In the genomic region with DNA sequence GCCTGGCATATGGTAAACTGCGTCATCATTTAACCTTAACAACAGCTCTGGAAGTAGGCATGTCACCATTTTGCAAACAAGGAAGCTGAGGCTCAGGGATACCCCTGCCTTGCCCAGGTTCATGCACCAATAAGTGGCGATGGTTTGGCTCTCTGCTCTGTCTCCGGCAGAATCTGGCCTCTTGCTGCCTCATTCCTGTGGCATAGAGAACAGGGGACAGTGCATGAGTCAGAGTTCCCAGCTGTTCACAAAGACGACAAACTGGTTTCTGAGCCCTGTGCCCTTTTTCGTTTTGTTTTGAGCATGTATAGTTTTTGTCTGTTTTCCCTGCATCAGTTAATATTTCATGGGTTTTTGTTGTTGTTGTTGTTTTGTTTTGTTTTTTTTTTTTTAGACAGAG, we compare ENCODE assay signal across 9 cellular contexts.
DNase-seq lines count a peak whose midpoint lies in the region; ATAC-seq, FAIRE-seq and TF ChIP-seq lines count a peak whose summit lies in the region.
"Had no signal": no experiment of that assay in that cellular context is flagged by ENCODE, and none has a peak within 500 bp of the region (broad histone marks: within the 10 kb centered on the region; RNA-seq: fewer than 3 reads in every experiment).

No MANE protein-coding gene starts in this region.

- no peak overlapping the region for H3K4me3 ChIP-seq in fibroblast of lung (replicated peaks in 1 of 4; ENCODE audit: control extremely low read depth in 1 of 4, insufficient read depth in 1 of 4, low read depth in 3 of 4, low read length in 4 of 4)
- no peak overlapping the region for H3K4me3 ChIP-seq in effector memory CD4-positive, alpha-beta T cell (ENCODE audit: insufficient read depth, low read depth, low read length, poor library complexity, severe bottlenecking)

- peaks cover 10% of the 10 kb centered on the region for H3K27me3 ChIP-seq in fibroblast of lung (ENCODE audit: control insufficient read depth, insufficient read depth, low read length)
- H3K27me3 ChIP-seq in effector memory CD4-positive, alpha-beta T cell (replicated peaks; ENCODE audit: control insufficient read depth, insufficient read depth, low read length, poor library complexity, severe bottlenecking) = no peaks in the 10 kb centered on the region

- peak; percentile 48 for DNase-seq in ELR (ENCODE audit: low read depth)
- DNase-seq in RCC 7860 (ENCODE audit: low spot score) = peak; percentile 68
- peak; percentile 31 to 88 for DNase-seq in fibroblast of lung (ENCODE audit: low read depth in 2 of 2)
- peak; percentile 92 for DNase-seq in renal cortical epithelial cell (ENCODE audit: low read depth)
- DNase-seq in effector memory CD4-positive, alpha-beta T cell = no peak
- DNase-seq in NCI-H2227 (lab: John Stamatoyannopoulos, UW; ENCODE audit: unreplicated experiment) = no peak
- DNase-seq in NCI-H2107 treated with DMSO at 0.1 percent for 48 hours (lab: John Stamatoyannopoulos, UW; ENCODE audit: unreplicated experiment) = no peak
- DNase-seq: NCI-H1930 had no signal

- no peaks in the 10 kb centered on the region for H4K20me1 ChIP-seq in fibroblast of lung (ENCODE audit: control insufficient read depth, extremely low read depth, insufficient read depth, low read length)

- peak; percentile 82 for FAIRE-seq in RCC 7860 (lab: Jason Lieb, UNC)

- H3K4me2 ChIP-seq in fibroblast of lung (ENCODE audit: extremely low read depth, insufficient read depth, low read length) = no peak overlapping the region

- no peak overlapping the region for H2AFZ ChIP-seq in fibroblast of lung (ENCODE audit: low read length)

- ATAC-seq in GM21786 (IDR thresholded peaks at IDR 0.05; ENCODE audit: unreplicated experiment) = no peak

- no peaks in the 10 kb centered on the region for H3K9me3 ChIP-seq in fibroblast of lung (ENCODE audit: control insufficient read depth, insufficient read depth, low read depth, low read length)
- no peaks in the 10 kb centered on the region for H3K9me3 ChIP-seq in effector memory CD4-positive, alpha-beta T cell (ENCODE audit: control insufficient read depth, low read length)

- no peak overlapping the region for H3K27ac ChIP-seq in fibroblast of lung (ENCODE audit: insufficient read depth, low read length)
- no peak overlapping the region for H3K27ac ChIP-seq in effector memory CD4-positive, alpha-beta T cell (ENCODE audit: insufficient read depth, low read length, poor library complexity, severe bottlenecking)

- no peaks in the 10 kb centered on the region for H3K79me2 ChIP-seq in fibroblast of lung (ENCODE audit: control insufficient read depth, insufficient read depth, low read length)

- no peak for TF ChIP-seq CTCF in fibroblast of lung (conservative IDR thresholded peaks at IDR 0.05 in 1 of 2, IDR thresholded peaks at IDR 0.05 in 1 of 2; ENCODE audit: low read depth in 1 of 2, low read length in 2 of 2)

- no peaks in the 10 kb centered on the region for H3K4me1 ChIP-seq in fibroblast of lung (ENCODE audit: control insufficient read depth, extremely low read depth, insufficient read depth, low read length)
- no peaks in the 10 kb centered on the region for H3K4me1 ChIP-seq in effector memory CD4-positive, alpha-beta T cell (ENCODE audit: control insufficient read depth, insufficient read depth, low read length, poor library complexity, severe bottlenecking)

- no peaks in the 10 kb centered on the region for H3K36me3 ChIP-seq in fibroblast of lung (ENCODE audit: control insufficient read depth, insufficient read depth, low read length)
- H3K36me3 ChIP-seq in effector memory CD4-positive, alpha-beta T cell (ENCODE audit: control insufficient read depth, insufficient read depth, low read length) = no peaks in the 10 kb centered on the region

- no peak overlapping the region for H3K9ac ChIP-seq in fibroblast of lung (ENCODE audit: insufficient read depth, low read length)

Comparison
In these comparisons a context has a peak if more than half of its experiments do, and no peak if none do; other contexts are left out.
1. DNase-seq: peak in ELR (single experiment), RCC 7860 (single experiment), fibroblast of lung (2 of 2) and renal cortical epithelial cell (single experiment); none in effector memory CD4-positive, alpha-beta T cell (0 of 3), NCI-H2227 (single experiment) and NCI-H2107 treated with DMSO at 0.1 percent for 48 hours (single experiment).